ENCODE assay signal across 11 cellular contexts in the genomic region with DNA sequence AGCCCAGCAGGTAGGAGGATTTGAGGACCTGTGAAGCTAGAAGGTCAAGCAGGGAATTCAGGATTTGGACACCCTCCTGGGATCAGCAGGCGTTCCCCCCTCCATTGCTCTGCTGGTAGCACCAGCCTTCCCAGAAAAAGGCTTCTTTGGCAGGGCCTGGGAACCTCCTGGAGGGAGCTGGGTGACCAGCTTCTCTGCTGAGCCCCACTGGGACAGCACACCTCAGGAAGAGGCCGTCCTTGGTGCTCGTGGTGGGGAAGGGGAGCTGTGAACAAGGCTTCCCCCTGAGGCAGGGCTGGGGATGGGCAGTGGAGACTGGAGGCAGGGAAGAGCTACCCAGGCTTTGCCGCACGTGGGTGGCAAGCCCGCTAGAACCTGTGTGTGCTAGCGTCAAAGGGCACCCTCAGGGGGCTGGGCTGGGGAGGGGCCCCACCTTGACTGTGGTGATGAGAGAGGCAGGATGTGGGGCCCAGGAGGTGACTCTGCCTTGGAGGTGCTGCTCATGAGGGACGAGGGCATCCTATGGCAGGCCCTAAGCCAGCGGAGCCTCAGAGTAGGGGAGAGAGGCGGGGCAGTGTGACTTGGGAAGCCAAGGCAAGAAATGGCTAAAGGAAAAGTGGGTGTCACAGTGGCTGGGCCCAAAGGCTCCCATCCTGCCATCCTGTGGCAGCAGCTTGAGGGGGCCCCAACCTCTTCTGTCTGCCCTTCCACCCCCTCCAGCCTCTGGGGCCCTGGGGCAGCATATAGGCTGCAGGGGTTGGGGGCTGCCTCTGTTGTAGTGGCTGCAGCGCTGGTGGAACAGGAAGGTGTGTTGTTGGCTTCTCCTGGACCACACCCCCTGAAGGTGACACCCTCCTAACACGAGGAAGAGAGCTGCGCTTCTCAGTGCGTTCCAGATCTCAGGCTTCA. TPM values are rescaled to one million over a fixed set of nuclear protein-coding genes. Genes with fewer than 3 reads are reported as not detected.
DNase-seq lines count a peak whose midpoint lies in the region; ATAC-seq and TF ChIP-seq lines count a peak whose summit lies in the region.
"Had no signal": no experiment of that assay in that cellular context is flagged by ENCODE, and none has a peak within 500 bp of the region (broad histone marks: within the 10 kb centered on the region; RNA-seq: fewer than 3 reads in every experiment).

No MANE protein-coding gene starts in this region.

- H3K4me1 ChIP-seq in HEK293 (ENCODE audit: control insufficient read depth, insufficient read depth, low read length), result no peaks in the 10 kb centered on the region
- H3K4me1 ChIP-seq in esophagus muscularis mucosa, result peaks cover 100% of the 10 kb centered on the region in 4 donors

- no peaks in the 10 kb centered on the region for H3K9me3 ChIP-seq in HEK293 (ENCODE audit: control insufficient read depth, insufficient read depth, low read depth, low read length)
- H3K9me3 ChIP-seq in esophagus muscularis mucosa, result no peaks in the 10 kb centered on the region

- TF ChIP-seq CTCF in HEK293 (tag by site-specific recombination; IDR thresholded peaks at IDR 0.05) (no peak), esophagus muscularis mucosa (IDR thresholded peaks at IDR 0.05) (no peak), MCF 10A (IDR thresholded peaks at IDR 0.05; ENCODE audit: unreplicated experiment) (no peak)

- peak; percentile 91 for DNase-seq in activated CD8-positive, alpha-beta memory T cell treated with anti-CD3 and anti-CD28 coated beads, Interleukin-2, amount 10 ng/mL, durations not matched to agents 7 days and 5 days
- no peak for DNase-seq in esophagus muscularis mucosa (ENCODE audit: extremely low spot score)
- peak; percentile 65 for DNase-seq in stimulated activated CD8-positive, alpha-beta memory T cell treated with anti-CD3 and anti-CD28 coated beads, Interleukin-12 subunit alpha, Interleukin-12 subunit beta, amount 100 ng/mL, for 4 hours (ENCODE audit: low read depth)
- DNase-seq in NCI-H1105 treated with DMSO at 0.1 percent for 48 hours (lab: John Stamatoyannopoulos, UW), result no peak
- no peak for DNase-seq in NCI-H2107 (lab: John Stamatoyannopoulos, UW)
- DNase-seq in H7, result no peak
- no peak for DNase-seq in MCF 10A (ENCODE audit: unreplicated experiment)
- DNase-seq: DMS79 treated with DMSO at 0.1 percent for 48 hours, GM23248 had no signal

- H3K4me1 Mint-ChIP-seq in activated CD8-positive, alpha-beta memory T cell treated with anti-CD3 and anti-CD28 coated beads, Interleukin-2, amount 10 ng/mL, durations not matched to agents 7 days and 5 days, result peaks cover 95% of the 10 kb centered on the region
- peaks cover 29% of the 10 kb centered on the region for H3K4me1 Mint-ChIP-seq in MCF 10A (ENCODE audit: insufficient read depth, unreplicated experiment)

- POLR2A ChIA-PET in HEK293 (lab: Yijun Ruan, JAX), result no interaction called here
- POLR2A ChIA-PET in MCF 10A (lab: Yijun Ruan, JAX), result interaction anchor here (0.9 kb wide), 1 partner anchor 15 kb away, joined by 3 read pairs; no protein-coding TSS in a partner anchor

- CTCF ChIA-PET in HEK293 (lab: Yijun Ruan, JAX), result no interaction called here
- CTCF ChIA-PET in activated CD8-positive, alpha-beta memory T cell treated with anti-CD3 and anti-CD28 coated beads, Interleukin-2, amount 10 ng/mL, durations not matched to agents 7 days and 5 days (lab: Charles Lee), result interaction anchor here (0.9 to 6.5 kb wide), 11 partner anchors 8 to 143 kb away, joined by 3 to 48 read pairs (median 7); partner anchors contain the start of gene KLF13
- CTCF ChIA-PET in MCF 10A (lab: Yijun Ruan, JAX), result interaction anchor here (0.5 to 0.7 kb wide), 2 partner anchors 142 to 552 kb away, joined by 3 read pairs; no protein-coding TSS in a partner anchor

- no peaks in the 10 kb centered on the region for H3K27me3 Mint-ChIP-seq in activated CD8-positive, alpha-beta memory T cell treated with anti-CD3 and anti-CD28 coated beads, Interleukin-2, amount 10 ng/mL, durations not matched to agents 7 days and 5 days
- H3K27me3 Mint-ChIP-seq in MCF 10A (ENCODE audit: insufficient read depth, unreplicated experiment), result no peaks in the 10 kb centered on the region

- H3K27me3 ChIP-seq in esophagus muscularis mucosa (no peaks in the 10 kb centered on the region), H7 (ENCODE audit: control insufficient read depth, insufficient read depth, low read length) (no peaks in the 10 kb centered on the region)

- BruUV-seq in MCF 10A (replicated peaks; lab: Mats Ljungman, UMichigan), result no TSS peak

- H3K36me3 Mint-ChIP-seq in activated CD8-positive, alpha-beta memory T cell treated with anti-CD3 and anti-CD28 coated beads, Interleukin-2, amount 10 ng/mL, durations not matched to agents 7 days and 5 days, result peaks cover 36% of the 10 kb centered on the region
- peaks cover 17% of the 10 kb centered on the region for H3K36me3 Mint-ChIP-seq in MCF 10A (ENCODE audit: insufficient read depth, unreplicated experiment)

- peak overlapping the region; percentile 95 for H3K4me3 Mint-ChIP-seq in activated CD8-positive, alpha-beta memory T cell treated with anti-CD3 and anti-CD28 coated beads, Interleukin-2, amount 10 ng/mL, durations not matched to agents 7 days and 5 days
- H3K4me3 Mint-ChIP-seq in MCF 10A (ENCODE audit: unreplicated experiment), result no peak overlapping the region

- intact Hi-C loops in esophagus muscularis mucosa (cut with DNase I), result no loop called here
- intact Hi-C loops in MCF 10A (cut with micrococcal nuclease), result no loop called here

- H3K36me3 ChIP-seq in HEK293 (ENCODE audit: control insufficient read depth in 2 of 2, insufficient read depth in 1 of 2, low read length in 2 of 2) (no peaks in the 10 kb centered on the region), esophagus muscularis mucosa (peaks cover 0 to 14% (median 9%) of the 10 kb centered on the region in 4 donors), H7 (replicated peaks; ENCODE audit: control insufficient read depth, insufficient read depth, low read length) (no peaks in the 10 kb centered on the region)

- H3K4me3 ChIP-seq in HEK293 (ENCODE audit: low read depth, low read length) (no peak overlapping the region), esophagus muscularis mucosa (no peak overlapping the region), H7 (ENCODE audit: insufficient read depth, low read depth, low read length) (no peak overlapping the region)
- H3K4me3 ChIP-seq: GM23248 had no signal

- H3K9me3 Mint-ChIP-seq in activated CD8-positive, alpha-beta memory T cell treated with anti-CD3 and anti-CD28 coated beads, Interleukin-2, amount 10 ng/mL, durations not matched to agents 7 days and 5 days (ENCODE audit: low read depth), result no peaks in the 10 kb centered on the region
- no peaks in the 10 kb centered on the region for H3K9me3 Mint-ChIP-seq in MCF 10A (ENCODE audit: unreplicated experiment)

- no peak for TF ChIP-seq EP300 in esophagus muscularis mucosa (IDR thresholded peaks at IDR 0.05)

- 94% methylated on average over 13 of the region's 14 CpGs for WGBS in esophagus muscularis mucosa

- TF ChIP-seq POLR2A in esophagus muscularis mucosa (IDR thresholded peaks at IDR 0.05; ENCODE audit: low read depth), result no peak

- H3K27ac Mint-ChIP-seq in activated CD8-positive, alpha-beta memory T cell treated with anti-CD3 and anti-CD28 coated beads, Interleukin-2, amount 10 ng/mL, durations not matched to agents 7 days and 5 days, result peak overlapping the region; percentile 97
- H3K27ac Mint-ChIP-seq in MCF 10A (ENCODE audit: low read depth, unreplicated experiment), result no peak overlapping the region

- ATAC-seq in activated CD8-positive, alpha-beta memory T cell treated with anti-CD3 and anti-CD28 coated beads, Interleukin-2, amount 10 ng/mL, durations not matched to agents 7 days and 5 days, result peak; percentile 73

- H3K27ac ChIP-seq in HEK293 (ENCODE audit: extremely low read depth, low read depth, low read length), result no peak overlapping the region
- H3K27ac ChIP-seq in esophagus muscularis mucosa (replicated peaks in 1 of 4), result peak overlapping the region; percentile 58 to 85 (median 73)
- H3K27ac ChIP-seq: GM23248, parathyroid adenoma had no signal

TF ChIP-seq in HEK293, 187 proteins besides CTCF, POLR2A, EP300 and RAD21 (continues in another document):
- no peak for TF ChIP-seq PRDM1 (tag by site-specific recombination; IDR thresholded peaks at IDR 0.05)
- TF ChIP-seq ZFP69B (tag by site-specific recombination; IDR thresholded peaks at IDR 0.05), result no peak
- TF ChIP-seq, protein P1, sequence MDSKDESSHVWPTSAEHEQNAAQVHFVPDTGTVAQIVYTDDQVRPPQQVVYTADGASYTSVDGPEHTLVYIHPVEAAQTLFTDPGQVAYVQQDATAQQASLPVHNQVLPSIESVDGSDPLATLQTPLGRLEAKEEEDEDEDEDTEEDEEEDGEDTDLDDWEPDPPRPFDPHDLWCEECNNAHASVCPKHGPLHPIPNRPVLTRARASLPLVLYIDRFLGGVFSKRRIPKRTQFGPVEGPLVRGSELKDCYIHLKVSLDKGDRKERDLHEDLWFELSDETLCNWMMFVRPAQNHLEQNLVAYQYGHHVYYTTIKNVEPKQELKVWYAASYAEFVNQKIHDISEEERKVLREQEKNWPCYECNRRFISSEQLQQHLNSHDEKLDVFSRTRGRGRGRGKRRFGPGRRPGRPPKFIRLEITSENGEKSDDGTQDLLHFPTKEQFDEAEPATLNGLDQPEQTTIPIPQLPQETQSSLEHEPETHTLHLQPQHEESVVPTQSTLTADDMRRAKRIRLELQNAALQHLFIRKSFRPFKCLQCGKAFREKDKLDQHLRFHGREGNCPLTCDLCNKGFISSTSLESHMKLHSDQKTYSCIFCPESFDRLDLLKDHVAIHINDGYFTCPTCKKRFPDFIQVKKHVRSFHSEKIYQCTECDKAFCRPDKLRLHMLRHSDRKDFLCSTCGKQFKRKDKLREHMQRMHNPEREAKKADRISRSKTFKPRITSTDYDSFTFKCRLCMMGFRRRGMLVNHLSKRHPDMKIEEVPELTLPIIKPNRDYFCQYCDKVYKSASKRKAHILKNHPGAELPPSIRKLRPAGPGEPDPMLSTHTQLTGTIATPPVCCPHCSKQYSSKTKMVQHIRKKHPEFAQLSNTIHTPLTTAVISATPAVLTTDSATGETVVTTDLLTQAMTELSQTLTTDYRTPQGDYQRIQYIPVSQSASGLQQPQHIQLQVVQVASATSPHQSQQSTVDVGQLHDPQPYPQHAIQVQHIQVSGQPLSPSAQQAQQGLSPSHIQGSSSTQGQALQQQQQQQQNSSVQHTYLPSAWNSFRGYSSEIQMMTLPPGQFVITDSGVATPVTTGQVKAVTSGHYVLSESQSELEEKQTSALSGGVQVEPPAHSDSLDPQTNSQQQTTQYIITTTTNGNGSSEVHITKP (tag by site-specific recombination; IDR thresholded peaks at IDR 0.05), result no peak
- TF ChIP-seq ZIC2 (tag by site-specific recombination; IDR thresholded peaks at IDR 0.05), result peak; percentile 59
- no peak for TF ChIP-seq GFI1B (tag by site-specific recombination; IDR thresholded peaks at IDR 0.05)
- TF ChIP-seq ZNF626 (tag by site-specific recombination; IDR thresholded peaks at IDR 0.05), result no peak
- TF ChIP-seq GLIS1 (tag by site-specific recombination; IDR thresholded peaks at IDR 0.05), result peak; percentile 9; the same call in 1 of the 2 replicates

RNA-seq across cellular contexts. Expression of gene KLF13, which starts 20.7 kb away (rescaled TPM):
- 100 to 1,000 TPM; 163 to 206 TPM for total RNA-seq in activated CD8-positive, alpha-beta memory T cell treated with anti-CD3 and anti-CD28 coated beads, Interleukin-2, amount 10 ng/mL, durations not matched to agents 7 days and 5 days
- total RNA-seq in esophagus muscularis mucosa (100 to 1,000 TPM in 1 of 4 donors, 10 to 100 TPM in 3; 57.3 to 109 (median 74.2) TPM), MCF 10A (2022) (83.1 and 110 TPM in 2 replicates)
- total RNA-seq in H7 (2014; rRNA removed; shearing (Covaris generic)), result 29.5 and 36.5 TPM in 2 replicates

Comparison
In these comparisons a context has a peak if more than half of its experiments do, and no peak if none do; other contexts are left out.
1. DNase-seq: peak in activated CD8-positive, alpha-beta memory T cell treated with anti-CD3 and anti-CD28 coated beads, Interleukin-2, amount 10 ng/mL, durations not matched to agents 7 days and 5 days (single experiment) and stimulated activated CD8-positive, alpha-beta memory T cell treated with anti-CD3 and anti-CD28 coated beads, Interleukin-12 subunit alpha, Interleukin-12 subunit beta, amount 100 ng/mL, for 4 hours (single experiment); none in esophagus muscularis mucosa (single experiment), NCI-H1105 treated with DMSO at 0.1 percent for 48 hours (single experiment), NCI-H2107 (single experiment), H7 (single experiment) and MCF 10A (single experiment).